Comparison of ENCODE assay signal across 8 cellular contexts in genomic region chr10:75404335-75405200, GRCh38. TPM values are rescaled to one million over a fixed set of nuclear protein-coding genes. Genes with fewer than 3 reads are reported as not detected.
A peak's percentile ranks its signal among the peaks of the same experiment; 100 is the strongest.
DNase-seq lines count a peak whose midpoint lies in the region; ATAC-seq and TF ChIP-seq lines count a peak whose summit lies in the region.

No MANE protein-coding gene starts in this region.

- intact Hi-C loops in left ventricle myocardium inferior (cut with micrococcal nuclease) = loop anchor here (10.0 kb wide), 1 partner anchor 510 kb away; no protein-coding TSS in a partner anchor
- intact Hi-C loops in gastrocnemius medialis (cut with DNase I; ENCODE audit: low total_unique reads) = loop anchor here (5.0 to 10.0 kb wide), 2 partner anchors 523 to 1150 kb away; no protein-coding TSS in a partner anchor

- DNase-seq in activated T-cell treated with anti-CD3 and anti-CD28 coated beads, Interleukin-2, amount 50 U/mL, for 24 hours = peak; percentile 34
- no peak for DNase-seq in activated T-cell treated with anti-CD3 and anti-CD28 coated beads, Interleukin-2, amount 50 U/mL, for 1 hour
- DNase-seq in RWPE1 (ENCODE audit: low spot score) = no peak
- peak; percentile 25 for DNase-seq in left ventricle myocardium inferior
- no peak for DNase-seq in gastrocnemius medialis
- no peak for DNase-seq in MV-4-11 (lab: John Stamatoyannopoulos, UW)
- no peak for DNase-seq in G401 (ENCODE audit: low spot score)
- no peak for DNase-seq in cortex of kidney (lab: John Stamatoyannopoulos, UW)

- H3K9me3 ChIP-seq in left ventricle myocardium inferior (replicated peaks) = no peaks in the 10 kb centered on the region
- H3K9me3 ChIP-seq in gastrocnemius medialis = no peaks in the 10 kb centered on the region

- no peak for TF ChIP-seq POLR2A in gastrocnemius medialis (IDR thresholded peaks at IDR 0.05)

- H3K27me3 Mint-ChIP-seq in activated T-cell treated with anti-CD3 and anti-CD28 coated beads, Interleukin-2, amount 50 U/mL, for 24 hours = peaks cover 88% of the 10 kb centered on the region

- H3K4me3 ChIP-seq in left ventricle myocardium inferior = peak overlapping the region; percentile 93
- H3K4me3 ChIP-seq in gastrocnemius medialis = peak overlapping the region; percentile 57 to 82 (median 72)

- ATAC-seq in gastrocnemius medialis = no peak

- H3K27ac Mint-ChIP-seq in activated T-cell treated with anti-CD3 and anti-CD28 coated beads, Interleukin-2, amount 50 U/mL, for 24 hours = peak overlapping the region; percentile 3

- TF ChIP-seq CTCF in RWPE1 (conservative IDR thresholded peaks at IDR 0.05; ENCODE audit: low read depth) (no peak; the same call in 1 of the 2 replicates), left ventricle myocardium inferior (IDR thresholded peaks at IDR 0.05; ENCODE audit: borderline replicate concordance) (no peak), gastrocnemius medialis (IDR thresholded peaks at IDR 0.05 in 4 of 5, conservative IDR thresholded peaks at IDR 0.05 in 1 of 5) (no peak)

- in situ Hi-C loops in gastrocnemius medialis (cut with MboI; ENCODE audit: low sequenced_read_pairs in 4 of 4) (no loop called here), G401 (cut with HindIII; ENCODE audit: low sequenced_read_pairs) (no loop called here)

- no peaks in the 10 kb centered on the region for H3K9me3 Mint-ChIP-seq in activated T-cell treated with anti-CD3 and anti-CD28 coated beads, Interleukin-2, amount 50 U/mL, for 24 hours

- H3K4me3 Mint-ChIP-seq in activated T-cell treated with anti-CD3 and anti-CD28 coated beads, Interleukin-2, amount 50 U/mL, for 24 hours = no peak overlapping the region

- H3K4me1 ChIP-seq in left ventricle myocardium inferior = peaks cover 76% of the 10 kb centered on the region
- peaks cover 4 to 25% of the 10 kb centered on the region in 2 donors for H3K4me1 ChIP-seq in gastrocnemius medialis

- CTCF ChIA-PET in RWPE1 (lab: Yijun Ruan, JAX) = interaction anchor here (0.6 to 0.7 kb wide), 3 partner anchors 93 to 843 kb away, joined by 3 read pairs; no protein-coding TSS in a partner anchor

- H3K27me3 ChIP-seq in left ventricle myocardium inferior (ENCODE audit: low read depth) (peaks cover 8% of the 10 kb centered on the region), gastrocnemius medialis (peaks cover 0 to 38% (median 36%) of the 10 kb centered on the region in 3 donors)

- H3K36me3 Mint-ChIP-seq in activated T-cell treated with anti-CD3 and anti-CD28 coated beads, Interleukin-2, amount 50 U/mL, for 24 hours (ENCODE audit: low read depth) = no peaks in the 10 kb centered on the region

- H3K4me1 Mint-ChIP-seq in activated T-cell treated with anti-CD3 and anti-CD28 coated beads, Interleukin-2, amount 50 U/mL, for 24 hours (ENCODE audit: low read depth) = peaks cover 46% of the 10 kb centered on the region

- POLR2A ChIA-PET in RWPE1 (lab: Yijun Ruan, JAX; ENCODE audit: low non-redundant PET) = no interaction called here

- H3K36me3 ChIP-seq in left ventricle myocardium inferior (peaks cover 2% of the 10 kb centered on the region), gastrocnemius medialis (no peaks in the 10 kb centered on the region)

- peak overlapping the region; percentile 97 for H3K27ac ChIP-seq in RWPE1
- peak overlapping the region; percentile 97 for H3K27ac ChIP-seq in left ventricle myocardium inferior (replicated peaks)
- H3K27ac ChIP-seq in gastrocnemius medialis = no peak overlapping the region

RNA-seq across cellular contexts. Expression of gene ZNF503, which starts 3.0 kb away (rescaled TPM):
- 5.9 TPM for total RNA-seq in left ventricle myocardium inferior
- total RNA-seq in gastrocnemius medialis = 1 to 10 TPM; 1.7 to 2.0 (median 1.8) TPM
- total RNA-seq in G401 (2014; rRNA removed; shearing (Covaris generic)) = 1.5 and 2.0 TPM in 2 replicates

RNA-seq across cellular contexts. Expression of gene LRMDA, which starts 26.9 kb away (rescaled TPM):
- 18.7 TPM for total RNA-seq in left ventricle myocardium inferior
- 1 to 10 TPM in 3 of 4 donors, under 1 TPM in 1; 0.80 to 4.5 (median 1.4) TPM for total RNA-seq in gastrocnemius medialis
- not detected in 2 replicates for total RNA-seq in G401 (2014; rRNA removed; shearing (Covaris generic))

Comparison
In these comparisons a context has a peak if more than half of its experiments do, and no peak if none do; other contexts are left out.
1. DNase-seq: peak in activated T-cell treated with anti-CD3 and anti-CD28 coated beads, Interleukin-2, amount 50 U/mL, for 24 hours (single experiment) and left ventricle myocardium inferior (single experiment); none in activated T-cell treated with anti-CD3 and anti-CD28 coated beads, Interleukin-2, amount 50 U/mL, for 1 hour (single experiment), RWPE1 (single experiment), gastrocnemius medialis (0 of 2), MV-4-11 (single experiment), G401 (single experiment) and cortex of kidney (single experiment).
2. H3K27ac ChIP-seq: peak in RWPE1 (single experiment) and left ventricle myocardium inferior (single experiment); none in gastrocnemius medialis (0 of 4).